In genomic region chr21:34029724-34030528, GRCh38 we compare ENCODE assay signal across 8 cellular contexts. TPM values are rescaled to one million over a fixed set of nuclear protein-coding genes. Genes with fewer than 3 reads are reported as not detected.
DNase-seq lines count a peak whose midpoint lies in the region; ATAC-seq and TF ChIP-seq lines count a peak whose summit lies in the region.

No MANE protein-coding gene starts in this region.

- no peaks in the 10 kb centered on the region; the same call in none of the 2 replicates for H3K9me1 ChIP-seq in IMR-90 (ENCODE audit: insufficient read depth, low read length)

- no peak overlapping the region; the same call in 2 of the 3 replicates for H2BK15ac ChIP-seq in IMR-90 (ENCODE audit: low read depth, low read length)

- ATAC-seq in GM21515 (IDR thresholded peaks at IDR 0.05; ENCODE audit: unreplicated experiment) (peak; percentile 85), IMR-90 (ENCODE audit: low read depth) (peak; percentile 98), WTC11 (peak; percentile 100), lower lobe of right lung (peak; percentile 75 to 80)
- ATAC-seq in stimulated activated memory B cell treated with anti-CD40 and anti-IgM and Interleukin-4, amounts not matched to agents 10 μg/mL and 1 μg/mL and 100 μg/mL, for 72 hours: peak; percentile 97

- H3K36me3 Mint-ChIP-seq in WTC11: no peaks in the 10 kb centered on the region
- no peaks in the 10 kb centered on the region for H3K36me3 Mint-ChIP-seq in stimulated activated memory B cell treated with anti-CD40 and anti-IgM and Interleukin-4, amounts not matched to agents 10 μg/mL and 1 μg/mL and 100 μg/mL, for 72 hours

- H3K18ac ChIP-seq in IMR-90 (ENCODE audit: low read depth, low read length): 0 out of 2 replicates have a peak overlapping the region, but pooled peaks have one; percentile 5

- H3K4me3 ChIP-seq in IMR-90 (ENCODE audit: insufficient read depth, low read depth, low read length) (peak overlapping the region; percentile 6; the same call in 1 of the 2 replicates), lower lobe of right lung (no peak overlapping the region)

- TF ChIP-seq RAD21 in IMR-90 (IDR thresholded peaks at IDR 0.05; ENCODE audit: low read length): no peak

- CTCF ChIA-PET in IMR-90 (lab: Yijun Ruan, JAX) (no interaction called here), WTC11 (lab: Charles Lee) (interaction anchor here (1.0 to 2.3 kb wide), 5 partner anchors 10 to 318 kb away, joined by 3 to 7 read pairs (median 3); no protein-coding TSS in a partner anchor)

- H3K27ac ChIP-seq in IMR-90 (ENCODE audit: insufficient read depth, low read length) (no peak overlapping the region), lower lobe of right lung (no peak overlapping the region)

- no peaks in the 10 kb centered on the region for H3K27me3 ChIP-seq in IMR-90 (ENCODE audit: control insufficient read depth, insufficient read depth, low read length)
- no peaks in the 10 kb centered on the region for H3K27me3 ChIP-seq in lower lobe of right lung (ENCODE audit: low read depth)

- peak overlapping the region; percentile 38; the same call in 1 of the 2 replicates for H4K91ac ChIP-seq in IMR-90 (ENCODE audit: insufficient read depth, low read depth, low read length)

- H3K4me2 ChIP-seq in IMR-90 (ENCODE audit: low read depth, low read length): peak overlapping the region; percentile 53; the same call in 1 of the 2 replicates

- peak overlapping the region; percentile 18; the same call in 1 of the 2 replicates for H2AK5ac ChIP-seq in IMR-90 (ENCODE audit: low read depth, low read length)

- dilution Hi-C loops in IMR-90 (cut with HindIII; ENCODE audit: low sequenced_read_pairs, unreplicated experiment): no loop called here

- H2BK120ac ChIP-seq in IMR-90 (ENCODE audit: low read depth, low read length): peak overlapping the region; percentile 66

- no peak overlapping the region for H2BK5ac ChIP-seq in IMR-90 (ENCODE audit: low read depth, low read length, poor library complexity, severe bottlenecking)

- TF ChIP-seq CTCF in IMR-90 (conservative IDR thresholded peaks at IDR 0.05; ENCODE audit: low read depth, low read length): no peak
- no peak for TF ChIP-seq CTCF in WTC11 (IDR thresholded peaks at IDR 0.05)
- TF ChIP-seq CTCF in lower lobe of right lung (IDR thresholded peaks at IDR 0.05): no peak

- no peaks in the 10 kb centered on the region for H3K27me3 Mint-ChIP-seq in WTC11 (ENCODE audit: low read depth)
- no peaks in the 10 kb centered on the region for H3K27me3 Mint-ChIP-seq in stimulated activated memory B cell treated with anti-CD40 and anti-IgM and Interleukin-4, amounts not matched to agents 10 μg/mL and 1 μg/mL and 100 μg/mL, for 72 hours

- no peak overlapping the region for H4K5ac ChIP-seq in IMR-90 (ENCODE audit: low read depth, low read length)

- peak overlapping the region; percentile 54 for H3K4me3 Mint-ChIP-seq in WTC11
- peak overlapping the region; percentile 72 for H3K4me3 Mint-ChIP-seq in stimulated activated memory B cell treated with anti-CD40 and anti-IgM and Interleukin-4, amounts not matched to agents 10 μg/mL and 1 μg/mL and 100 μg/mL, for 72 hours

- WGBS in IMR-90 (ENCODE audit: extremely low coverage in 2 of 2, insufficient read length in 1 of 2), 2 experiments: 25% methylated on average over 4 of the region's 14 CpGs; no CpG with 5 or more reads in 1 of the 2 experiments

- POLR2A ChIA-PET in IMR-90 (lab: Charles Lee; ENCODE audit: unreplicated experiment) (no interaction called here), WTC11 (lab: Charles Lee) (interaction anchor here (1.1 kb wide), 1 partner anchor 43 kb away, joined by 3 read pairs; the partner anchor contains the start of genes MRPS6 and SLC5A3)

- no peaks in the 10 kb centered on the region for H3K79me1 ChIP-seq in IMR-90 (ENCODE audit: low read depth in 1 of 2, low read length in 2 of 2)

- DNase-seq in Caki2 (ENCODE audit: low read depth) (peak; percentile 33), IMR-90 (peak; percentile 82), WTC11 (ENCODE audit: low spot score) (peak; percentile 62), dermis blood vessel endothelial cell (peak; percentile 89), lower lobe of right lung (no peak), DMS114 treated with DMSO at 0.1 percent for 48 hours (lab: John Stamatoyannopoulos, UW; ENCODE audit: unreplicated experiment) (no peak)

- H2AK9ac ChIP-seq in IMR-90 (replicated peaks; ENCODE audit: low read depth, low read length, poor library complexity): peak overlapping the region; percentile 65

- no peak overlapping the region for H3K23ac ChIP-seq in IMR-90 (ENCODE audit: low read depth, low read length)

- H3K36me3 ChIP-seq in IMR-90 (ENCODE audit: control insufficient read depth, insufficient read depth, low read length) (no peaks in the 10 kb centered on the region), lower lobe of right lung (no peaks in the 10 kb centered on the region)

- H3K4me1 ChIP-seq in IMR-90 (ENCODE audit: control insufficient read depth, insufficient read depth, low read length) (no peaks in the 10 kb centered on the region), lower lobe of right lung (no peaks in the 10 kb centered on the region)

- peak overlapping the region; percentile 98 for H3K27ac Mint-ChIP-seq in WTC11
- no peak overlapping the region for H3K27ac Mint-ChIP-seq in stimulated activated memory B cell treated with anti-CD40 and anti-IgM and Interleukin-4, amounts not matched to agents 10 μg/mL and 1 μg/mL and 100 μg/mL, for 72 hours

- no TSS peak for BruUV-seq in IMR-90 (replicated peaks; lab: Mats Ljungman, UMichigan)

- in situ Hi-C loops in Caki2 (cut with HindIII; ENCODE audit: low pct_unique_long_range_greater_than_20kb, low sequenced_read_pairs) (no loop called here), IMR-90 (cut with MboI; ENCODE audit: low sequenced_read_pairs) (no loop called here)

- H3K14ac ChIP-seq in IMR-90 (replicated peaks; ENCODE audit: low read depth, low read length): 0 out of 2 replicates have a peak overlapping the region, but pooled peaks have one; percentile 54

- H2BK20ac ChIP-seq in IMR-90 (ENCODE audit: low read depth, low read length): peak overlapping the region; percentile 69; the same call in 1 of the 2 replicates

- H4K8ac ChIP-seq in IMR-90 (ENCODE audit: low read depth in 2 of 2, low read length in 2 of 2): peak overlapping the region in 1 of 2 experiments; percentile 78; a peak in 2 of 4 replicates

- H3K9me3 ChIP-seq in IMR-90 (ENCODE audit: control insufficient read depth, insufficient read depth, low read length): no peaks in the 10 kb centered on the region
- H3K9me3 ChIP-seq in lower lobe of right lung: no peaks in the 10 kb centered on the region

- intact Hi-C loops in IMR-90 (cut with micrococcal nuclease): no loop called here
- intact Hi-C loops in lower lobe of right lung (cut with DNase I): no loop called here

- no peak overlapping the region for H3K56ac ChIP-seq in IMR-90 (ENCODE audit: extremely low read depth, insufficient read depth, low read length)

- H2AFZ ChIP-seq in IMR-90 (replicated peaks; ENCODE audit: low read length, poor library complexity): peak overlapping the region; percentile 85

- H3K9me3 Mint-ChIP-seq in WTC11: no peaks in the 10 kb centered on the region
- H3K9me3 Mint-ChIP-seq in stimulated activated memory B cell treated with anti-CD40 and anti-IgM and Interleukin-4, amounts not matched to agents 10 μg/mL and 1 μg/mL and 100 μg/mL, for 72 hours: peaks cover 2% of the 10 kb centered on the region

- H3K4me1 Mint-ChIP-seq in WTC11: peaks cover 11% of the 10 kb centered on the region
- H3K4me1 Mint-ChIP-seq in stimulated activated memory B cell treated with anti-CD40 and anti-IgM and Interleukin-4, amounts not matched to agents 10 μg/mL and 1 μg/mL and 100 μg/mL, for 72 hours: peaks cover 16% of the 10 kb centered on the region

- peak overlapping the region; percentile 44 for H3K4ac ChIP-seq in IMR-90 (ENCODE audit: low read depth, low read length)

- no peaks in the 10 kb centered on the region for H4K20me1 ChIP-seq in IMR-90 (ENCODE audit: insufficient read depth, low read length)

- H3K9ac ChIP-seq in IMR-90 (ENCODE audit: low read depth, low read length): no peak overlapping the region

- no peak for TF ChIP-seq POLR2A in IMR-90 (IDR thresholded peaks at IDR 0.05; ENCODE audit: low read depth, low read length)

TF ChIP-seq in IMR-90, 13 proteins besides CTCF, POLR2A, EP300 and RAD21 (continues in another document):
- TF ChIP-seq MAFK (IDR thresholded peaks at IDR 0.05; ENCODE audit: low read depth, low read length) (peak; percentile 26; the same call in 1 of the 2 replicates), MXI1 (IDR thresholded peaks at IDR 0.05; ENCODE audit: borderline replicate concordance, low read depth, low read length) (no peak)

TF ChIP-seq in WTC11, 78 proteins besides CTCF, POLR2A, EP300 and RAD21 (continues in another document):
- peak; percentile 69 for TF ChIP-seq MAX (CRISPR knock-in tag; IDR thresholded peaks at IDR 0.05)

RNA-seq across cellular contexts. Expression of gene MRPS6, which starts 43.5 kb away (rescaled TPM):
- 94.2 and 113 TPM in 2 replicates for total RNA-seq in Caki2 (2014; rRNA removed; shearing (Covaris generic); ENCODE audit: low replicate concordance)
- 7.5 and 11.9 TPM in 2 replicates for total RNA-seq in IMR-90 (2012; rRNA removed)
- 32.8 and 35.1 TPM in 2 replicates for polyA plus RNA-seq in IMR-90 (2012; rRNA removed)
- 8.6 and 18.6 TPM in 2 replicates for polyA plus RNA-seq in IMR-90 (2012; cell fraction: cytosol; rRNA removed)
- 8.7 and 26.5 TPM in 2 replicates for polyA plus RNA-seq in IMR-90 (2012; cell fraction: nucleus; rRNA removed; ENCODE audit: low replicate concordance)
- 109 to 133 TPM (median 111 TPM) in 3 replicates for total RNA-seq in WTC11 (2021)
- total RNA-seq in dermis blood vessel endothelial cell: 14.3 and 16.3 TPM in 2 replicates
- total RNA-seq in lower lobe of right lung: 44.5 TPM

RNA-seq across cellular contexts. Expression of gene SLC5A3, which starts 43.5 kb away (rescaled TPM):
- 18.4 and 22.2 TPM in 2 replicates for total RNA-seq in Caki2 (2014; rRNA removed; shearing (Covaris generic); ENCODE audit: low replicate concordance)
- total RNA-seq in IMR-90 (2012; rRNA removed) (9.9 and 15.6 TPM in 2 replicates), WTC11 (2021) (14.8 to 18.0 TPM (median 17.8 TPM) in 3 replicates), dermis blood vessel endothelial cell (39.1 and 45.1 TPM in 2 replicates), lower lobe of right lung (17.4 TPM)
- polyA plus RNA-seq in IMR-90 (2012; rRNA removed): 1.3 and 1.8 TPM in 2 replicates
- polyA plus RNA-seq in IMR-90 (2012; cell fraction: cytosol; rRNA removed): 0.29 and 0.30 TPM in 2 replicates
- 0.49 and 3.2 TPM in 2 replicates for polyA plus RNA-seq in IMR-90 (2012; cell fraction: nucleus; rRNA removed; ENCODE audit: low replicate concordance)

Comparison
In these comparisons a context has a peak if more than half of its experiments do, and no peak if none do; other contexts are left out.
1. DNase-seq: peak in Caki2 (single experiment), IMR-90 (single experiment), WTC11 (single experiment) and dermis blood vessel endothelial cell (single experiment); none in lower lobe of right lung (single experiment) and DMS114 treated with DMSO at 0.1 percent for 48 hours (single experiment).
2. Peak in every context shown above with its lines, with median percentiles within 50 percentile points of each other: ATAC-seq.